11 cellular contexts compared by ENCODE assay signal in the genomic region with DNA sequence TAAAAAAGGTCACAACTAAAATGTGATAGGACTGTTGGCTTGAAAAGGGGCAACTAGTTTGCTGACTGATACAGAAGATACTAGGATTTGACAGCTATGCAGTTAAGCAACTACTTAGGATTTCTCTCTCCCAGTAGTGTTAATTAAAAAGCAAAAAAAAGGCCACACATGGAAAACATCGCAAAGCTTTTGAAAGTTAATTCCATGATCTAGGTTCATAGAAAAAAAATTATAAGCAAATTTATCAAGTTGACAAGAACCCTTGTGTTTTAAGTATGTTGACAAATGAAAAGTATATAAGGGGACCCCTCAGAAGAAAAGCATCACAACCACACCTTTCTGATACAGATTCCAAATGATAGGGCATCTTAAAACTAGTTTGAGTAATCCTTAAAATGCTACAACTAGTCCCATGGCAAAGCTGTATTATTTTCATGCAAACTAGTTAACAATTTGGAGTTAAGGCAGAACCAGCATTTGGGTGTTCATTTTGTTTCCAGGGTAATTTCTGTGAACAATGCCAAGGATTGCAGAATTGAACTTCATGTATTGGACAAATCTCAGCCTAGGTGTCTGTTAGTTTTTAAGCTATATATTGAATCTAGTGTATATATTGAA. TPM values are rescaled to one million over a fixed set of nuclear protein-coding genes. Genes with fewer than 3 reads are reported as not detected.
DNase-seq lines count a peak whose midpoint lies in the region; TF ChIP-seq lines count a peak whose summit lies in the region.
"Had no signal": no experiment of that assay in that cellular context is flagged by ENCODE, and none has a peak within 500 bp of the region (broad histone marks: within the 10 kb centered on the region; RNA-seq: fewer than 3 reads in every experiment).

No MANE protein-coding gene starts in this region.

- no peak for DNase-seq in activated naive CD4-positive, alpha-beta T cell treated with anti-CD3 and anti-CD28 coated beads for 36 hours
- no peak for DNase-seq in activated naive CD4-positive, alpha-beta T cell treated with anti-CD3 and anti-CD28 coated beads, Interleukin-2, amount 50 U/mL, for 16 hours
- DNase-seq in esophagus muscularis mucosa (ENCODE audit: extremely low spot score) = no peak
- DNase-seq in tibial artery = no peak
- no peak for DNase-seq in ureter (ENCODE audit: low spot score)
- DNase-seq in cardiac septum (ENCODE audit: low spot score) = no peak
- DNase-seq in SHP77 treated with DMSO at 0.1 percent for 48 hours (lab: John Stamatoyannopoulos, UW) = no peak
- DNase-seq: anterior cingulate cortex had no signal

- no peak overlapping the region for H3K4me3 Mint-ChIP-seq in activated naive CD4-positive, alpha-beta T cell treated with anti-CD3 and anti-CD28 coated beads for 36 hours

- no peak for TF ChIP-seq POLR2A in esophagus muscularis mucosa (IDR thresholded peaks at IDR 0.05; ENCODE audit: low read depth)

- no peak for TF ChIP-seq CTCF in esophagus muscularis mucosa (IDR thresholded peaks at IDR 0.05)
- TF ChIP-seq CTCF in tibial artery (IDR thresholded peaks at IDR 0.05) = no peak

- intact Hi-C loops in activated naive CD4-positive, alpha-beta T cell treated with anti-CD3 and anti-CD28 coated beads for 36 hours (cut with micrococcal nuclease) = loop anchor here (1.0 to 10.0 kb wide), 2 partner anchors 17 to 541 kb away; a partner anchor contains a TSS
- intact Hi-C loops in esophagus muscularis mucosa (cut with DNase I) (no loop called here), tibial artery (cut with DNase I; ENCODE audit: low total_unique reads) (no loop called here), cardiac septum (cut with DNase I) (no loop called here)

- no peak for TF ChIP-seq EP300 in esophagus muscularis mucosa (IDR thresholded peaks at IDR 0.05)

- H3K9me3 ChIP-seq in esophagus muscularis mucosa (no peaks in the 10 kb centered on the region), tibial artery (no peaks in the 10 kb centered on the region)

- H3K4me1 ChIP-seq in esophagus muscularis mucosa = peaks cover 32 to 41% (median 37%) of the 10 kb centered on the region in 4 donors
- H3K4me1 ChIP-seq in tibial artery = peaks cover 0 to 37% (median 12%) of the 10 kb centered on the region in 4 donors

- peaks cover 69% of the 10 kb centered on the region for H3K4me1 Mint-ChIP-seq in activated naive CD4-positive, alpha-beta T cell treated with anti-CD3 and anti-CD28 coated beads for 36 hours (ENCODE audit: low read depth)

- H3K27me3 ChIP-seq in esophagus muscularis mucosa (no peaks in the 10 kb centered on the region), tibial artery (no peaks in the 10 kb centered on the region)

- H3K36me3 ChIP-seq in esophagus muscularis mucosa (peaks cover 12 to 55% (median 30%) of the 10 kb centered on the region in 4 donors), tibial artery (peaks cover 10 to 41% (median 35%) of the 10 kb centered on the region in 3 donors)

- peaks cover 48% of the 10 kb centered on the region for H3K36me3 Mint-ChIP-seq in activated naive CD4-positive, alpha-beta T cell treated with anti-CD3 and anti-CD28 coated beads for 36 hours (ENCODE audit: low read depth)

- CTCF ChIA-PET in activated naive CD4-positive, alpha-beta T cell treated with anti-CD3 and anti-CD28 coated beads for 36 hours (lab: Charles Lee) = interaction anchor here (0.9 to 1.0 kb wide), 2 partner anchors 13 to 153 kb away, joined by 3 to 4 read pairs; no protein-coding TSS in a partner anchor

- 81% methylated on average over 1 of the region's 1 CpG for WGBS in esophagus muscularis mucosa

- H3K27ac Mint-ChIP-seq in activated naive CD4-positive, alpha-beta T cell treated with anti-CD3 and anti-CD28 coated beads for 36 hours = peak overlapping the region; percentile 89

- H3K9me3 Mint-ChIP-seq in activated naive CD4-positive, alpha-beta T cell treated with anti-CD3 and anti-CD28 coated beads for 36 hours = no peaks in the 10 kb centered on the region

- H3K27ac ChIP-seq in esophagus muscularis mucosa (replicated peaks in 1 of 4) (peak overlapping the region; percentile 25 to 67 (median 62)), tibial artery (peak overlapping the region; percentile 43 to 56)

- H3K4me3 ChIP-seq in esophagus muscularis mucosa (no peak overlapping the region), tibial artery (no peak overlapping the region)
- H3K4me3 ChIP-seq: lung had no signal

- no peaks in the 10 kb centered on the region for H3K27me3 Mint-ChIP-seq in activated naive CD4-positive, alpha-beta T cell treated with anti-CD3 and anti-CD28 coated beads for 36 hours (ENCODE audit: low read depth)

TF ChIP-seq in PFSK-1, 5 proteins besides CTCF, POLR2A, EP300 and RAD21:
- TF ChIP-seq POLR2AphosphoS5 (IDR thresholded peaks at IDR 0.05; ENCODE audit: low read depth, low read length) (peak; percentile 82), SIN3A (IDR thresholded peaks at IDR 0.05; ENCODE audit: borderline replicate concordance, insufficient read depth, low read length) (no peak)

RNA-seq across cellular contexts. Expression of a gene that starts 4.1 kb away (rescaled TPM):
- total RNA-seq in activated naive CD4-positive, alpha-beta T cell treated with anti-CD3 and anti-CD28 coated beads for 36 hours = 100 to 1,000 TPM; 178 to 209 TPM
- 29.7 TPM for polyA plus RNA-seq in PFSK-1 (2012; ENCODE audit: insufficient read length, low read depth)
- total RNA-seq in esophagus muscularis mucosa = 100 to 1,000 TPM in 3 of 4 donors, 10 to 100 TPM in 1; 93.3 to 156 (median 138) TPM
- 101 TPM for total RNA-seq in ureter
- total RNA-seq in cardiac septum = 80.0 TPM

RNA-seq across cellular contexts. Expression of a gene that starts 16.4 kb away (rescaled TPM):
- 100 to 1,000 TPM; 169 to 178 TPM for total RNA-seq in activated naive CD4-positive, alpha-beta T cell treated with anti-CD3 and anti-CD28 coated beads for 36 hours
- 66.5 TPM for polyA plus RNA-seq in PFSK-1 (2012; ENCODE audit: insufficient read length, low read depth)
- 10 to 100 TPM; 53.6 to 89.7 (median 56.6) TPM for total RNA-seq in esophagus muscularis mucosa
- total RNA-seq in ureter = 126 TPM
- total RNA-seq in cardiac septum = 63.4 TPM

RNA-seq across cellular contexts. Expression of a gene that starts 50.6 kb away (rescaled TPM):
- total RNA-seq in activated naive CD4-positive, alpha-beta T cell treated with anti-CD3 and anti-CD28 coated beads for 36 hours = not detected
- polyA plus RNA-seq in PFSK-1 (2012; ENCODE audit: insufficient read length, low read depth) = not detected
- under 1 TPM in 1 of 4 donors, not detected in 3; 0.17 TPM for total RNA-seq in esophagus muscularis mucosa
- total RNA-seq in ureter = not detected
- not detected for total RNA-seq in cardiac septum
- total RNA-seq: fibroblast of villous mesenchyme had no signal
